In genomic region chr2:179592167-179592936, GRCh38 we compare ENCODE assay signal across 1 cellular context.
TF ChIP-seq lines count a peak whose summit lies in the region.

No MANE protein-coding gene starts in this region.

TF ChIP-seq in WTC11, 78 proteins besides CTCF, POLR2A, EP300 and RAD21 (continued from another document):
- no peak for TF ChIP-seq ZNF532 (CRISPR knock-in tag; IDR thresholded peaks at IDR 0.05; ENCODE audit: borderline replicate concordance)
- no peak for TF ChIP-seq TCF7 (CRISPR knock-in tag; IDR thresholded peaks at IDR 0.05; ENCODE audit: low read depth)
- TF ChIP-seq HMGA2 (CRISPR knock-in tag; IDR thresholded peaks at IDR 0.05): no peak
- no peak for TF ChIP-seq SMAD4 (CRISPR knock-in tag; IDR thresholded peaks at IDR 0.05)
- TF ChIP-seq JUN (CRISPR knock-in tag; IDR thresholded peaks at IDR 0.05): no peak
- TF ChIP-seq MXD4 (CRISPR knock-in tag; IDR thresholded peaks at IDR 0.05; ENCODE audit: borderline replicate concordance): no peak
- TF ChIP-seq USF1 (CRISPR knock-in tag; IDR thresholded peaks at IDR 0.05): no peak
- no peak for TF ChIP-seq ZNF281 (CRISPR knock-in tag; IDR thresholded peaks at IDR 0.05)
- TF ChIP-seq CREM (CRISPR knock-in tag; IDR thresholded peaks at IDR 0.05): no peak
- no peak for TF ChIP-seq OVOL2 (CRISPR knock-in tag; IDR thresholded peaks at IDR 0.05; ENCODE audit: borderline replicate concordance)
